In the genomic region with DNA sequence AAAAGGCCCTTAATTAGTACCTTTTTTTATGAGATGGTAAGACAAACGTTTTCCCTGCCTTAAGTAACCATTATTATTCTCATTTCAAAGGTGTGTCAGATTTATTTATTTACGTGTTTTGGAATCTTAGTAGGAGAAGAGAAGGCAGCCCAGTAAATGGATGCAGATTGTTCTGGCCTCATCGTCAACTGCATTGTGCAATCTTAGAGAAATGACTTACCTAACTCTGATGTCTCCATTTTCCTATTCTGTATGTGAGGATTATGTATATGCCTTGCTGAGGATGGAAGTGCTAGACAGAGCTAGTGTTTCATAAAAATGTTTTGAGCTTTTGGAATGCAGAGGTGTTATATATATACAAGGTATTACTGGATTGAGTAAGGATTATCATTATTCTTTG, we compare ENCODE assay signal across 33 cellular contexts.
"Had no signal": no experiment of that assay in that cellular context is flagged by ENCODE, and none has a peak within 500 bp of the region (broad histone marks: within the 10 kb centered on the region; RNA-seq: fewer than 3 reads in every experiment).

No MANE protein-coding gene starts in this region.

- H3K9me3 ChIP-seq: MG63 had no signal

- H3K4me3 ChIP-seq: MG63 had no signal

- H3K27me3 ChIP-seq: MG63 had no signal

- H3K36me3 ChIP-seq: MG63 had no signal

- DNase-seq: Karpas-422, Kasumi-1, MG63, MM.1S, MV-4-11, NCI-H1048, NCI-H1092, NCI-H1092 treated with DMSO at 0.1 percent for 48 hours, NCI-H1105, NCI-H1105 treated with DMSO at 0.1 percent for 48 hours, NCI-H1417 treated with DMSO at 0.1 percent for 48 hours, NCI-H1436, NCI-H1436 treated with DMSO at 0.1 percent for 48 hours, NCI-H1694, NCI-H1694 treated with DMSO at 0.1 percent for 48 hours, NCI-H187, NCI-H187 treated with DMSO at 0.1 percent for 48 hours, NCI-H1930, NCI-H2029, NCI-H2029 treated with DMSO at 0.1 percent for 48 hours, NCI-H2081, NCI-H2081 treated with DMSO at 0.1 percent for 48 hours, NCI-H2107, NCI-H2171, NCI-H2171 treated with DMSO at 0.1 percent for 48 hours, NCI-H2227 treated with DMSO at 0.1 percent for 48 hours, NCI-H226, NCI-H345, NCI-H446, NCI-H446 treated with DMSO at 0.1 percent for 48 hours, NCI-H510A, NCI-H524, NCI-H524 treated with DMSO at 0.1 percent for 48 hours had no signal
